Comparison of ENCODE assay signal across 1 cellular context in genomic region chr20:64056889-64057627, GRCh38.
TF ChIP-seq lines count a peak whose summit lies in the region.

No MANE protein-coding gene starts in this region.

TF ChIP-seq in HepG2, 621 proteins besides CTCF, POLR2A, EP300 and RAD21 (continued from another document and continues in another):
- TF ChIP-seq LBX2 (CRISPR knock-in tag; IDR thresholded peaks at IDR 0.05; ENCODE audit: borderline replicate concordance): no peak
- no peak; the same call in 1 of the 2 replicates for TF ChIP-seq ZNF709 (CRISPR knock-in tag; IDR thresholded peaks at IDR 0.05)
- no peak for TF ChIP-seq FOXO4 (CRISPR knock-in tag; conservative IDR thresholded peaks at IDR 0.05)
- TF ChIP-seq ZIK1 (CRISPR knock-in tag; IDR thresholded peaks at IDR 0.05; ENCODE audit: borderline replicate concordance, low read depth): no peak; the same call in 1 of the 2 replicates
- TF ChIP-seq GMEB2 (CRISPR knock-in tag; IDR thresholded peaks at IDR 0.05; ENCODE audit: low read depth): no peak
- TF ChIP-seq ISX (CRISPR knock-in tag; conservative IDR thresholded peaks at IDR 0.05): no peak
- TF ChIP-seq ZNF234 (CRISPR knock-in tag; conservative IDR thresholded peaks at IDR 0.05): no peak
- TF ChIP-seq ZNF12 (CRISPR knock-in tag; IDR thresholded peaks at IDR 0.05): peak; percentile 37; the same call in 1 of the 2 replicates
- no peak for TF ChIP-seq KAT8 (CRISPR knock-in tag; IDR thresholded peaks at IDR 0.05)
- TF ChIP-seq PRDM4 (CRISPR knock-in tag; IDR thresholded peaks at IDR 0.05; ENCODE audit: borderline replicate concordance): no peak
- TF ChIP-seq ADNP (CRISPR knock-in tag; IDR thresholded peaks at IDR 0.05): no peak
- peak; percentile 52; the same call in 1 of the 2 replicates for TF ChIP-seq SKIL (CRISPR knock-in tag; IDR thresholded peaks at IDR 0.05; ENCODE audit: borderline replicate concordance)
- peak; percentile 70; the same call in 1 of the 2 replicates for TF ChIP-seq SNAPC4 (CRISPR knock-in tag; IDR thresholded peaks at IDR 0.05)
- no peak for TF ChIP-seq ZBTB1 (CRISPR knock-in tag; IDR thresholded peaks at IDR 0.05; ENCODE audit: borderline replicate concordance)
- peak; percentile 74; the same call in 1 of the 2 replicates for TF ChIP-seq ZNF747 (CRISPR knock-in tag; IDR thresholded peaks at IDR 0.05; ENCODE audit: borderline replicate concordance)
- no peak for TF ChIP-seq ZNF652 (CRISPR knock-in tag; IDR thresholded peaks at IDR 0.05; ENCODE audit: borderline replicate concordance, low read depth)
- no peak for TF ChIP-seq SCMH1 (CRISPR knock-in tag; IDR thresholded peaks at IDR 0.05; ENCODE audit: borderline replicate concordance)
- TF ChIP-seq PAXIP1 (CRISPR knock-in tag; conservative IDR thresholded peaks at IDR 0.05): no peak
- TF ChIP-seq ZNF549 (CRISPR knock-in tag; IDR thresholded peaks at IDR 0.05): no peak
- TF ChIP-seq ZNF772 (CRISPR knock-in tag; IDR thresholded peaks at IDR 0.05): peak; percentile 42; the same call in 1 of the 2 replicates
- no peak for TF ChIP-seq TRIM22 (IDR thresholded peaks at IDR 0.05)
- no peak for TF ChIP-seq FOSL1 (CRISPR knock-in tag; IDR thresholded peaks at IDR 0.05; ENCODE audit: borderline replicate concordance)
- TF ChIP-seq ZNF34 (CRISPR knock-in tag; IDR thresholded peaks at IDR 0.05; ENCODE audit: borderline replicate concordance): no peak
- 0 out of 2 replicates have a peak, but pooled peaks have one; percentile 91 for TF ChIP-seq PRMT3 (CRISPR knock-in tag; IDR thresholded peaks at IDR 0.05; ENCODE audit: borderline replicate concordance, low read depth)
- peak; percentile 65 for TF ChIP-seq HOXA3 (CRISPR knock-in tag; IDR thresholded peaks at IDR 0.05)
- no peak for TF ChIP-seq BCLAF1 (IDR thresholded peaks at IDR 0.05)
- TF ChIP-seq IKZF1 (IDR thresholded peaks at IDR 0.05): no peak
- TF ChIP-seq PAX8 (CRISPR knock-in tag; IDR thresholded peaks at IDR 0.05; ENCODE audit: borderline replicate concordance): no peak
- TF ChIP-seq ZBTB20 (CRISPR knock-in tag; IDR thresholded peaks at IDR 0.05; ENCODE audit: borderline replicate concordance, low read depth): no peak
- no peak for TF ChIP-seq SATB2 (CRISPR knock-in tag; IDR thresholded peaks at IDR 0.05)
- TF ChIP-seq MEF2D (CRISPR knock-in tag; IDR thresholded peaks at IDR 0.05): peak; percentile 61; the same call in 1 of the 2 replicates
- no peak for TF ChIP-seq ZNF335 (CRISPR knock-in tag; IDR thresholded peaks at IDR 0.05)
- TF ChIP-seq ZNF720 (CRISPR knock-in tag; IDR thresholded peaks at IDR 0.05): no peak; the same call in 1 of the 2 replicates
- TF ChIP-seq ZNF629 (CRISPR knock-in tag; conservative IDR thresholded peaks at IDR 0.05): no peak
